ENCODE assay signal across 13 cellular contexts in genomic region chr19:8638078-8638619, GRCh38. TPM values are rescaled to one million over a fixed set of nuclear protein-coding genes. Genes with fewer than 3 reads are reported as not detected.
DNase-seq lines count a peak whose midpoint lies in the region; ATAC-seq, FAIRE-seq and TF ChIP-seq lines count a peak whose summit lies in the region.
"Had no signal": no experiment of that assay in that cellular context is flagged by ENCODE, and none has a peak within 500 bp of the region (broad histone marks: within the 10 kb centered on the region; RNA-seq: fewer than 3 reads in every experiment).

No MANE protein-coding gene starts in this region.

- H3K36me3 ChIP-seq in right atrium auricular region = no peaks in the 10 kb centered on the region
- H3K36me3 ChIP-seq in upper lobe of left lung = no peaks in the 10 kb centered on the region
- H3K36me3 ChIP-seq: gastrocnemius medialis had no signal

- H3K4me3 ChIP-seq in right atrium auricular region (no peak overlapping the region), right cardiac atrium (ENCODE audit: low read length) (no peak overlapping the region), upper lobe of left lung (no peak overlapping the region)
- H3K4me3 ChIP-seq: gastrocnemius medialis, smooth muscle cell had no signal

- no peak for TF ChIP-seq EP300 in upper lobe of left lung (IDR thresholded peaks at IDR 0.05)

- TF ChIP-seq POLR2A in upper lobe of left lung (IDR thresholded peaks at IDR 0.05) (no peak), GM12891 (IDR thresholded peaks at IDR 0.05; ENCODE audit: low read depth, low read length) (no peak)

- H3K27ac ChIP-seq in right atrium auricular region = no peak overlapping the region
- no peak overlapping the region for H3K27ac ChIP-seq in right cardiac atrium (ENCODE audit: low read length)
- H3K27ac ChIP-seq in upper lobe of left lung = peak overlapping the region in 1 of 4 donors; percentile 77
- H3K27ac ChIP-seq: gastrocnemius medialis had no signal

- WGBS in right cardiac atrium = 53% methylated on average over 21 of the region's 21 CpGs
- 18 to 23% methylated on average over 21 of the region's 21 CpGs for WGBS in upper lobe of left lung, 2 donors

- intact Hi-C loops in Right ventricle myocardium inferior (cut with DNase I) = no loop called here
- intact Hi-C loops in right cardiac atrium (cut with DNase I) = no loop called here

- ATAC-seq in Right ventricle myocardium inferior (no peak), right cardiac atrium (no peak), upper lobe of left lung (ENCODE audit: low FRiP score in 2 of 2) (peak; percentile 25 to 38), HG03159 (IDR thresholded peaks at IDR 0.05; ENCODE audit: unreplicated experiment) (no peak)
- ATAC-seq: gastrocnemius medialis, T-helper 17 cell had no signal

- H3K4me1 ChIP-seq in right atrium auricular region (no peaks in the 10 kb centered on the region), right cardiac atrium (ENCODE audit: control insufficient read depth, insufficient read depth, low read length) (no peaks in the 10 kb centered on the region), upper lobe of left lung (peaks cover 3 to 22% (median 12%) of the 10 kb centered on the region in 4 donors)
- H3K4me1 ChIP-seq: gastrocnemius medialis had no signal

- DNase-seq in Right ventricle myocardium inferior (ENCODE audit: missing footprints) (peak; percentile 82), right atrium auricular region (ENCODE audit: low spot score) (no peak), RPMI8226 (peak; percentile 46), right cardiac atrium (peak in 2 of 3 donors; percentile 68 to 75), upper lobe of left lung (peak in 1 of 2 donors; percentile 66), GM12891 (ENCODE audit: insufficient read length, low spot score) (no peak)
- no peak for DNase-seq in NK-92 treated with Interleukin-12 subunit alpha and Interleukin-12 subunit beta, amount 100 ng/mL, for 24 hours (lab: John Stamatoyannopoulos, UW)
- DNase-seq: NCI-H446 treated with DMSO at 0.1 percent for 48 hours, T-helper 17 cell had no signal

- TF ChIP-seq CTCF in right atrium auricular region (IDR thresholded peaks at IDR 0.05) (no peak), upper lobe of left lung (IDR thresholded peaks at IDR 0.05) (no peak)

- FAIRE-seq in GM12891 (lab: Jason Lieb, UNC) = no peak

- H3K9me3 ChIP-seq in right atrium auricular region (no peaks in the 10 kb centered on the region), right cardiac atrium (ENCODE audit: control insufficient read depth, low read length) (no peaks in the 10 kb centered on the region), upper lobe of left lung (peaks cover 0 to 6% (median 5%) of the 10 kb centered on the region in 4 donors)

- no peaks in the 10 kb centered on the region for H3K27me3 ChIP-seq in right atrium auricular region
- H3K27me3 ChIP-seq in right cardiac atrium (ENCODE audit: control insufficient read depth, insufficient read depth) = no peaks in the 10 kb centered on the region
- no peaks in the 10 kb centered on the region for H3K27me3 ChIP-seq in upper lobe of left lung
- H3K27me3 ChIP-seq: gastrocnemius medialis had no signal

TF ChIP-seq in GM12891, 5 proteins besides CTCF, POLR2A, EP300 and RAD21:
- TF ChIP-seq POU2F2 (IDR thresholded peaks at IDR 0.05; ENCODE audit: low read depth, low read length) (no peak), TAF1 (IDR thresholded peaks at IDR 0.05; ENCODE audit: low read depth, low read length) (no peak), POLR2AphosphoS5 (IDR thresholded peaks at IDR 0.05; ENCODE audit: low read depth, low read length) (no peak), PAX5 (IDR thresholded peaks at IDR 0.05; ENCODE audit: insufficient read depth, low read length, severe bottlenecking) (no peak), SPI1 (IDR thresholded peaks at IDR 0.05; ENCODE audit: low read depth, low read length) (no peak)
TF ChIP-seq in GM12891: peak in this region for 0.

RNA-seq across cellular contexts. Expression of gene NFILZ, which starts 7.7 kb away (rescaled TPM):
- total RNA-seq in Right ventricle myocardium inferior (not detected), right atrium auricular region (not detected), right cardiac atrium (not detected), upper lobe of left lung (not detected)
- not detected for polyA plus RNA-seq in right cardiac atrium
- polyA plus RNA-seq in GM12891 (2012; ENCODE audit: low read depth, missing spikeins) = not detected
- total RNA-seq: gastrocnemius medialis, mesenteric fat pad, smooth muscle cell, T-helper 17 cell had no signal
- polyA plus RNA-seq: smooth muscle cell had no signal

RNA-seq across cellular contexts. Expression of gene ADAMTS10, which starts 27.6 kb away (rescaled TPM):
- total RNA-seq in Right ventricle myocardium inferior (10.0 TPM), right atrium auricular region (10 to 100 TPM; 13.1 to 14.9 TPM), right cardiac atrium (10 to 100 TPM; 16.1 to 29.3 (median 22.0) TPM), upper lobe of left lung (100 to 1,000 TPM in 1 of 6 donors, 10 to 100 TPM in 5; 11.9 to 103 (median 19.8) TPM)
- polyA plus RNA-seq in right cardiac atrium = 18.1 TPM
- 0.26 TPM for polyA plus RNA-seq in GM12891 (2012; ENCODE audit: low read depth, missing spikeins)

Comparison
In these comparisons a context has a peak if more than half of its experiments do, and no peak if none do; other contexts are left out.
1. DNase-seq: peak in Right ventricle myocardium inferior (single experiment), RPMI8226 (single experiment) and right cardiac atrium (2 of 3); none in right atrium auricular region (single experiment), NK-92 treated with Interleukin-12 subunit alpha and Interleukin-12 subunit beta, amount 100 ng/mL, for 24 hours (single experiment) and GM12891 (single experiment).
2. ATAC-seq: peak in upper lobe of left lung (2 of 2); none in Right ventricle myocardium inferior (single experiment), right cardiac atrium (0 of 2) and HG03159 (single experiment).